23 cellular contexts compared by ENCODE assay signal in genomic region chr17:62194401-62194800, GRCh38.
"Had no signal": no experiment of that assay in that cellular context is flagged by ENCODE, and none has a peak within 500 bp of the region (broad histone marks: within the 10 kb centered on the region; RNA-seq: fewer than 3 reads in every experiment).

No MANE protein-coding gene starts in this region.

- H3K4me1 ChIP-seq: left ventricle myocardium inferior, stomach, testis, thyroid gland, upper lobe of left lung, vagina had no signal

- ATAC-seq: mucosa of descending colon; naive thymus-derived CD4-positive, alpha-beta T cell; natural killer cell treated with Interleukin-12 subunit alpha and Interleukin-12 subunit beta and Interleukin-15 and Interleukin-18, amount 100 ng/mL, for 72 hours; right cardiac atrium; sciatic nerve; stimulated activated naive B cell treated with anti-CD40 and anti-IgM and Interleukin-4, amounts not matched to agents 10 μg/mL and 1 μg/mL and 100 μg/mL, for 72 hours; stimulated activated naive CD8-positive, alpha-beta T cell treated with anti-CD3 and anti-CD28 coated beads, Interleukin-15, Interleukin-2, amounts not matched to agents 100 U/mL and 50 U/mL, for 24 hours had no signal

- DNase-seq: left ventricle myocardium inferior; midbrain; mucosa of descending colon; naive thymus-derived CD4-positive, alpha-beta T cell; ovary; retina; right cardiac atrium; stimulated activated CD4-positive, alpha-beta T cell treated with anti-CD3 and anti-CD28 coated beads, Interleukin-12 subunit alpha, Interleukin-12 subunit beta, amount 100 ng/mL, for 4 hours; stimulated activated CD4-positive, alpha-beta T cell treated with anti-CD3 and anti-CD28 coated beads, Interleukin-15, amount 100 ng/mL, for 24 hours; stimulated activated CD4-positive, alpha-beta T cell treated with anti-CD3 and anti-CD28 coated beads, Interleukin-2, amount 100 ng/mL, for 24 hours; stimulated activated CD4-positive, alpha-beta T cell treated with anti-CD3 and anti-CD28 coated beads, Interleukin-4, amount 100 ng/mL, for 1 hour; stimulated activated naive B cell treated with anti-CD40 and anti-IgM and Interleukin-4, amounts not matched to agents 10 μg/mL and 1 μg/mL and 100 μg/mL, for 72 hours; stimulated activated naive CD8-positive, alpha-beta T cell treated with anti-CD3 and anti-CD28 coated beads, Interleukin-15, Interleukin-2, amounts not matched to agents 100 U/mL and 50 U/mL, for 24 hours; stomach; testis; transverse colon; upper lobe of left lung had no signal

- H3K36me3 ChIP-seq: left ventricle myocardium inferior, ovary, stomach, thyroid gland, transverse colon, upper lobe of left lung, vagina had no signal

- H3K27ac ChIP-seq: left ventricle myocardium inferior, ovary, skin epidermis, stomach, testis, thyroid gland, transverse colon, upper lobe of left lung, vagina had no signal

- H3K4me3 ChIP-seq: left ventricle myocardium inferior, lung, mucosa of descending colon, ovary, skin epidermis, stomach, testis, thyroid gland, transverse colon, upper lobe of left lung, vagina had no signal

- H3K9me3 ChIP-seq: mucosa of descending colon, ovary, testis, thyroid gland, transverse colon, upper lobe of left lung, vagina had no signal
